In genomic region chr14:49972199-49972671, GRCh38 we compare ENCODE assay signal across 8 cellular contexts.
DNase-seq lines count a peak whose midpoint lies in the region; ATAC-seq lines count a peak whose summit lies in the region.

No MANE protein-coding gene starts in this region.

- no peaks in the 10 kb centered on the region for H3K36me3 ChIP-seq in SJCRH30

- H3K9me3 ChIP-seq in SJCRH30 (replicated peaks): no peaks in the 10 kb centered on the region

- H3K27ac Mint-ChIP-seq in naive thymus-derived CD8-positive, alpha-beta T cell: peak overlapping the region; percentile 93 to 98 (median 96)

- ATAC-seq in activated T-cell treated with anti-CD3 and anti-CD28 coated beads, Interleukin-2, amount 50 U/mL, for 4 hours: no peak
- no peak for ATAC-seq in naive thymus-derived CD8-positive, alpha-beta T cell

- no peaks in the 10 kb centered on the region; the same call in 1 of the 2 replicates for H3K4me1 ChIP-seq in SJCRH30

- H3K27me3 ChIP-seq in SJCRH30: no peaks in the 10 kb centered on the region

- no peaks in the 10 kb centered on the region for H3K36me3 Mint-ChIP-seq in activated T-cell treated with anti-CD3 and anti-CD28 coated beads, Interleukin-2, amount 50 U/mL, for 4 hours (ENCODE audit: insufficient read depth)
- no peaks in the 10 kb centered on the region for H3K36me3 Mint-ChIP-seq in naive thymus-derived CD8-positive, alpha-beta T cell

- no peak overlapping the region for H3K4me3 ChIP-seq in SJCRH30

- no peaks in the 10 kb centered on the region for H3K27me3 Mint-ChIP-seq in activated T-cell treated with anti-CD3 and anti-CD28 coated beads, Interleukin-2, amount 50 U/mL, for 4 hours (ENCODE audit: low read depth)
- H3K27me3 Mint-ChIP-seq in naive thymus-derived CD8-positive, alpha-beta T cell: no peaks in the 10 kb centered on the region

- H3K4me1 Mint-ChIP-seq in activated T-cell treated with anti-CD3 and anti-CD28 coated beads, Interleukin-2, amount 50 U/mL, for 4 hours (ENCODE audit: low read depth): peaks cover 72% of the 10 kb centered on the region
- H3K4me1 Mint-ChIP-seq in naive thymus-derived CD8-positive, alpha-beta T cell: peaks cover 42 to 82% (median 68%) of the 10 kb centered on the region in 4 donors

- H3K27ac ChIP-seq in SJCRH30: no peak overlapping the region

- peak overlapping the region; percentile 79 for H3K4me3 Mint-ChIP-seq in activated T-cell treated with anti-CD3 and anti-CD28 coated beads, Interleukin-2, amount 50 U/mL, for 4 hours
- H3K4me3 Mint-ChIP-seq in naive thymus-derived CD8-positive, alpha-beta T cell: peak overlapping the region; percentile 68 to 90 (median 83)

- DNase-seq in activated T-cell treated with anti-CD3 and anti-CD28 coated beads, Interleukin-2, amount 50 U/mL, for 4 hours: no peak
- DNase-seq in activated T-cell treated with anti-CD3 and anti-CD28 coated beads, Interleukin-2, amount 50 U/mL, for 48 hours: no peak
- DNase-seq in NCI-H748 treated with DMSO at 0.1 percent for 48 hours (lab: John Stamatoyannopoulos, UW): peak; percentile 56
- DNase-seq in dedifferentiated amniotic fluid mesenchymal stem cell (ENCODE audit: extremely low spot score): peak; percentile 33
- DNase-seq in naive thymus-derived CD8-positive, alpha-beta T cell: peak in 3 of 10 donors; percentile 21 to 27 (median 26)
- no peak for DNase-seq in stimulated activated naive CD4-positive, alpha-beta T cell treated with Interleukin-2 at 50 U/mL for 16 hours (lab: John Stamatoyannopoulos, UW)
- DNase-seq in SJCRH30: no peak
- no peak for DNase-seq in activated gamma-delta T cell treated with Interleukin-2 at 50 U/mL for 16 hours

- no peaks in the 10 kb centered on the region for H3K9me3 Mint-ChIP-seq in activated T-cell treated with anti-CD3 and anti-CD28 coated beads, Interleukin-2, amount 50 U/mL, for 4 hours
- peaks cover 0 to 1% (median 0%) of the 10 kb centered on the region in 9 donors for H3K9me3 Mint-ChIP-seq in naive thymus-derived CD8-positive, alpha-beta T cell

- POLR2A ChIA-PET in naive thymus-derived CD8-positive, alpha-beta T cell (lab: Charles Lee): interaction anchor here (0.8 to 11.4 kb wide), 24 partner anchors 8 to 132 kb away, joined by 3 to 173 read pairs (median 6); partner anchors contain the start of genes ARF6 and NEMF

Comparison
In these comparisons a context has a peak if more than half of its experiments do, and no peak if none do; other contexts are left out.
1. DNase-seq: peak in NCI-H748 treated with DMSO at 0.1 percent for 48 hours (single experiment) and dedifferentiated amniotic fluid mesenchymal stem cell (single experiment); none in activated T-cell treated with anti-CD3 and anti-CD28 coated beads, Interleukin-2, amount 50 U/mL, for 4 hours (single experiment), activated T-cell treated with anti-CD3 and anti-CD28 coated beads, Interleukin-2, amount 50 U/mL, for 48 hours (0 of 2), stimulated activated naive CD4-positive, alpha-beta T cell treated with Interleukin-2 at 50 U/mL for 16 hours (single experiment), SJCRH30 (0 of 2) and activated gamma-delta T cell treated with Interleukin-2 at 50 U/mL for 16 hours (single experiment).